15 cellular contexts compared by ENCODE assay signal in the genomic region with DNA sequence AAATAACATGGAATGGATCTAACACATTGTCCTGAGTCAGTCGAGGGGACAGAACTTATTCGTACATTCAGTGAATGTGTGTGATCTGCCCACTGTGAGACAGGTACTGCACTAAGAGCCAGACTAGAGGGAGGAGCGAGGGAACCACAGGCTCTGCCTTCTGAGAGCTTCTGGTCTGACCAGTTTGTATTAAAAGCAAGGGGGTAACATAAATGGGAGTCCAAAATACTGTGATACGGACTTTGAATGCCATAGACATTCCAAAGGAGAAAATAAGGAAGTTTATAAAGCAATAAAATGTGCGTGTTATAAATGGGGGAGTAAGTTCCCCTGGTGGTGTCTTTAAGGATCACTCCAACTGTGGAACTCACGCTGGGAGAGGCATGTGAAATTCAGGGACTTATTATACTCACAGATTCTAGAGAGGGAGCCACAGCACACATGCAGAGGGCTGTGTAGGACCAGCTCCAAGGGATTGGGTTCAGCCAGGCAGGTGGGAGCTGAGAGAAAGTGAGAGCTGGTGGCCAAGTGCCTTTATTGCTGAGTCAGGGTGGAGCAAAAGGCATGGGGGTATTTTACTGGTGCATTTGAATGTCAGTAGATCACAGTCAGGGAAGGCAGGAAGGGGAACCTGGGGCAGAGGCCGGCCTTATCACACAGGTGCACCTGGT.
DNase-seq lines count a peak whose midpoint lies in the region; ATAC-seq, FAIRE-seq and TF ChIP-seq lines count a peak whose summit lies in the region.
"Had no signal": no experiment of that assay in that cellular context is flagged by ENCODE, and none has a peak within 500 bp of the region (broad histone marks: within the 10 kb centered on the region; RNA-seq: fewer than 3 reads in every experiment).

No MANE protein-coding gene starts in this region.

- no peak for TF ChIP-seq RAD21 in A549 (conservative IDR thresholded peaks at IDR 0.05 in 1 of 2, IDR thresholded peaks at IDR 0.05 in 1 of 2)
- TF ChIP-seq RAD21 in IMR-90 (IDR thresholded peaks at IDR 0.05; ENCODE audit: low read length): no peak

- no peaks in the 10 kb centered on the region for H3K9me1 ChIP-seq in IMR-90 (ENCODE audit: insufficient read depth, low read length)

- TF ChIP-seq EP300 in A549 (IDR thresholded peaks at IDR 0.05): no peak

- H2BK20ac ChIP-seq in IMR-90 (ENCODE audit: low read depth, low read length): no peak overlapping the region

- H3K79me1 ChIP-seq in IMR-90 (ENCODE audit: low read depth in 1 of 2, low read length in 2 of 2): no peaks in the 10 kb centered on the region
- peaks cover 2% of the 10 kb centered on the region for H3K79me1 ChIP-seq in mesenchymal stem cell (replicated peaks; ENCODE audit: low read length, poor library complexity, severe bottlenecking)

- dilution Hi-C loops in IMR-90 (cut with HindIII; ENCODE audit: low sequenced_read_pairs, unreplicated experiment): no loop called here

- peaks cover 3% of the 10 kb centered on the region; the same call in 1 of the 3 replicates for H3K4me1 ChIP-seq in A549
- no peaks in the 10 kb centered on the region for H3K4me1 ChIP-seq in IMR-90 (ENCODE audit: control insufficient read depth, insufficient read depth, low read length)
- H3K4me1 ChIP-seq in mesenchymal stem cell (ENCODE audit: control insufficient read depth, insufficient read depth, low read depth, low read length): peaks cover 17% of the 10 kb centered on the region
- H3K4me1 ChIP-seq: pancreas had no signal

- H3K36me3 ChIP-seq in IMR-90 (ENCODE audit: control insufficient read depth, insufficient read depth, low read length) (no peaks in the 10 kb centered on the region), mesenchymal stem cell (ENCODE audit: control insufficient read depth in 1 of 2, insufficient read depth in 2 of 2, low read depth in 1 of 2, low read length in 2 of 2) (peaks cover 0 to 12% of the 10 kb centered on the region in 2 experiments)
- H3K36me3 ChIP-seq: pancreas had no signal

- no peak overlapping the region for H3K4me3 ChIP-seq in A549
- H3K4me3 ChIP-seq in IMR-90 (ENCODE audit: insufficient read depth, low read depth, low read length): no peak overlapping the region
- no peak overlapping the region for H3K4me3 ChIP-seq in mesenchymal stem cell (ENCODE audit: insufficient read depth in 1 of 2, low read depth in 1 of 2, low read length in 2 of 2)
- H3K4me3 ChIP-seq: pancreas had no signal

- H4K5ac ChIP-seq in IMR-90 (ENCODE audit: low read depth, low read length): no peak overlapping the region

- H2BK12ac ChIP-seq in mesenchymal stem cell (ENCODE audit: low read length in 2 of 2): no peak overlapping the region

- H2BK15ac ChIP-seq in IMR-90 (ENCODE audit: low read depth, low read length) (no peak overlapping the region), mesenchymal stem cell (ENCODE audit: low read depth, poor library complexity, severe bottlenecking) (no peak overlapping the region)

- H3K27me3 ChIP-seq in IMR-90 (ENCODE audit: control insufficient read depth, insufficient read depth, low read length): no peaks in the 10 kb centered on the region
- H3K27me3 ChIP-seq in mesenchymal stem cell (ENCODE audit: control insufficient read depth in 1 of 2, insufficient read depth in 1 of 2, low read length in 2 of 2): peaks cover 0 to 3% of the 10 kb centered on the region in 2 experiments
- H3K27me3 ChIP-seq: pancreas had no signal

- no peaks in the 10 kb centered on the region for H4K20me1 ChIP-seq in IMR-90 (ENCODE audit: insufficient read depth, low read length)

- H2BK120ac ChIP-seq in IMR-90 (ENCODE audit: low read depth, low read length) (no peak overlapping the region), mesenchymal stem cell (ENCODE audit: low read depth, low read length) (no peak overlapping the region)

- no peak overlapping the region for H3K4ac ChIP-seq in IMR-90 (ENCODE audit: low read depth, low read length)
- no peak overlapping the region for H3K4ac ChIP-seq in mesenchymal stem cell (ENCODE audit: low read depth in 1 of 2, low read length in 2 of 2)

- in situ Hi-C loops in IMR-90 (cut with MboI; ENCODE audit: low sequenced_read_pairs): no loop called here

- H3K9me3 ChIP-seq in A549: no peaks in the 10 kb centered on the region
- no peaks in the 10 kb centered on the region for H3K9me3 ChIP-seq in IMR-90 (ENCODE audit: control insufficient read depth, insufficient read depth, low read length)
- no peaks in the 10 kb centered on the region for H3K9me3 ChIP-seq in mesenchymal stem cell (ENCODE audit: control insufficient read depth, low read length)
- H3K9me3 ChIP-seq: pancreas had no signal

- CTCF ChIA-PET in A549 (lab: Yijun Ruan, JAX) (interaction anchor here (1.4 to 2.2 kb wide), 3 partner anchors 10 to 115 kb away, joined by 4 to 8 read pairs (median 4); no protein-coding TSS in a partner anchor), IMR-90 (lab: Yijun Ruan, JAX) (no interaction called here)

- H2AK5ac ChIP-seq in IMR-90 (ENCODE audit: low read depth, low read length) (no peak overlapping the region), mesenchymal stem cell (ENCODE audit: low read length, severe bottlenecking) (peak overlapping the region; percentile 26)

- H3K23ac ChIP-seq in IMR-90 (ENCODE audit: low read depth, low read length) (no peak overlapping the region), mesenchymal stem cell (ENCODE audit: low read length in 2 of 2) (no peak overlapping the region)

- H3K18ac ChIP-seq in IMR-90 (ENCODE audit: low read depth, low read length) (no peak overlapping the region), mesenchymal stem cell (ENCODE audit: low read depth in 1 of 2, low read length in 2 of 2) (no peak overlapping the region)

- no peak overlapping the region for H2AK9ac ChIP-seq in IMR-90 (replicated peaks; ENCODE audit: low read depth, low read length, poor library complexity)

- no peak for DNase-seq in A549 (ENCODE audit: low read depth in 1 of 2, low spot score in 1 of 2)
- DNase-seq in IMR-90: no peak
- peak; percentile 75 for DNase-seq in cerebellar cortex (ENCODE audit: low spot score)
- DNase-seq in mesenchymal stem cell: no peak
- DNase-seq in NCI-H1694 (lab: John Stamatoyannopoulos, UW): no peak
- DNase-seq in amygdala (lab: John Stamatoyannopoulos, UW): no peak
- no peak for DNase-seq in GM19238 (ENCODE audit: insufficient read length, low spot score)
- no peak for DNase-seq in effector CD8-positive, alpha-beta T cell (lab: John Stamatoyannopoulos, UW)
- DNase-seq: GF-D8; NCI-H2029; pancreas; stimulated activated CD4-positive, alpha-beta T cell treated with anti-CD3 and anti-CD28 coated beads, Interleukin-2, amount 100 ng/mL, for 24 hours; T1000 had no signal

- H2BK5ac ChIP-seq in IMR-90 (ENCODE audit: low read depth, low read length, poor library complexity, severe bottlenecking): no peak overlapping the region
- H2BK5ac ChIP-seq in mesenchymal stem cell (ENCODE audit: low read depth, low read length, poor library complexity, severe bottlenecking): no peak overlapping the region

- 67% methylated on average over 7 of the region's 7 CpGs for WGBS in A549 (ENCODE audit: missing lambda C conversion rate)
- WGBS in IMR-90 (ENCODE audit: extremely low coverage in 2 of 2, insufficient read length in 1 of 2), 2 experiments: 61% methylated on average over 4 of the region's 7 CpGs; no CpG with 5 or more reads in 1 of the 2 experiments
- 82% methylated on average over 7 of the region's 7 CpGs for WGBS in mesenchymal stem cell

- H4K8ac ChIP-seq in IMR-90 (ENCODE audit: low read depth in 2 of 2, low read length in 2 of 2) (no peak overlapping the region), mesenchymal stem cell (ENCODE audit: low read length) (no peak overlapping the region)

- BruUV-seq in IMR-90 (replicated peaks; lab: Mats Ljungman, UMichigan): no TSS peak

- POLR2A ChIA-PET in A549 (lab: Yijun Ruan, JAX): no interaction called here
- POLR2A ChIA-PET in IMR-90 (lab: Charles Lee; ENCODE audit: unreplicated experiment): no interaction called here

- H3K27ac ChIP-seq in A549: no peak overlapping the region; a peak in 1 of 6 replicates
- H3K27ac ChIP-seq in IMR-90 (ENCODE audit: insufficient read depth, low read length): no peak overlapping the region
- H3K27ac ChIP-seq in mesenchymal stem cell (ENCODE audit: low read length, poor library complexity, severe bottlenecking): peak overlapping the region; percentile 52
- H3K27ac ChIP-seq: pancreas had no signal

- no peak overlapping the region for H2AFZ ChIP-seq in IMR-90 (replicated peaks; ENCODE audit: low read length, poor library complexity)
- H2AFZ ChIP-seq in mesenchymal stem cell (ENCODE audit: low read depth, low read length): no peak overlapping the region

- H3K9ac ChIP-seq in IMR-90 (ENCODE audit: low read depth, low read length): no peak overlapping the region
- H3K9ac ChIP-seq in mesenchymal stem cell (ENCODE audit: low read length): no peak overlapping the region

- no peak overlapping the region for H3K56ac ChIP-seq in IMR-90 (ENCODE audit: extremely low read depth, insufficient read depth, low read length)

- TF ChIP-seq POLR2A in A549 (IDR thresholded peaks at IDR 0.05; ENCODE audit: low read length): no peak
- TF ChIP-seq POLR2A in IMR-90 (IDR thresholded peaks at IDR 0.05; ENCODE audit: low read depth, low read length): no peak

- ATAC-seq in A549 (peak; percentile 52 to 61; a peak in 3 of 6 replicates), IMR-90 (ENCODE audit: low read depth) (no peak)
- ATAC-seq: activated naive CD4-positive, alpha-beta T cell treated with anti-CD3 and anti-CD28 coated beads, Interleukin-2, amount 50 U/mL, for 72 hours; stimulated activated memory B cell treated with anti-CD40 and anti-IgM and Interleukin-4, amounts not matched to agents 10 μg/mL and 1 μg/mL and 100 μg/mL, for 72 hours had no signal

- FAIRE-seq in A549 (lab: Jason Lieb, UNC): no peak
- FAIRE-seq: pancreas had no signal

- no peak for TF ChIP-seq CTCF in A549 (IDR thresholded peaks at IDR 0.05)
- no peak for TF ChIP-seq CTCF in IMR-90 (conservative IDR thresholded peaks at IDR 0.05; ENCODE audit: low read depth, low read length)

- H3K4me2 ChIP-seq in A549 (no peak overlapping the region), IMR-90 (ENCODE audit: low read depth, low read length) (no peak overlapping the region), mesenchymal stem cell (ENCODE audit: low read length, poor library complexity, severe bottlenecking) (no peak overlapping the region)

- intact Hi-C loops in IMR-90 (cut with micrococcal nuclease): no loop called here

- H4K91ac ChIP-seq in IMR-90 (ENCODE audit: insufficient read depth, low read depth, low read length): no peak overlapping the region
- no peak overlapping the region for H4K91ac ChIP-seq in mesenchymal stem cell (ENCODE audit: low read length)

- H3K14ac ChIP-seq in IMR-90 (replicated peaks; ENCODE audit: low read depth, low read length) (no peak overlapping the region), mesenchymal stem cell (ENCODE audit: low read length in 2 of 2) (no peak overlapping the region)

TF ChIP-seq in A549, 52 proteins besides CTCF, POLR2A, EP300 and RAD21:
- peak; percentile 80 for TF ChIP-seq MAFK (IDR thresholded peaks at IDR 0.05; ENCODE audit: partially characterized antibody)
- TF ChIP-seq MYC (IDR thresholded peaks at IDR 0.05; ENCODE audit: borderline replicate concordance, low read length): no peak

TF ChIP-seq in IMR-90, 13 proteins besides CTCF, POLR2A, EP300 and RAD21 (continues in another document):
- TF ChIP-seq MAFK (IDR thresholded peaks at IDR 0.05; ENCODE audit: low read depth, low read length): peak; percentile 31
